5 cellular contexts compared by ENCODE assay signal in genomic region chr1:108232183-108232582, GRCh38. TPM values are rescaled to one million over a fixed set of nuclear protein-coding genes. Genes with fewer than 3 reads are reported as not detected.
"Had no signal": no experiment of that assay in that cellular context is flagged by ENCODE, and none has a peak within 500 bp of the region (broad histone marks: within the 10 kb centered on the region; RNA-seq: fewer than 3 reads in every experiment).

No MANE protein-coding gene starts in this region.

RNA-seq across cellular contexts. Expression of gene NBPF4, which starts 11.7 kb away (rescaled TPM):
- total RNA-seq: OCI-LY7, Right ventricle myocardium inferior, Right ventricle myocardium superior, SJSA1, SK-MEL-5 had no signal

RNA-seq across cellular contexts. Expression of gene SLC25A24, which starts 32.0 kb away (rescaled TPM):
- total RNA-seq: OCI-LY7 had no signal
